16 cellular contexts compared by ENCODE assay signal in the genomic region with DNA sequence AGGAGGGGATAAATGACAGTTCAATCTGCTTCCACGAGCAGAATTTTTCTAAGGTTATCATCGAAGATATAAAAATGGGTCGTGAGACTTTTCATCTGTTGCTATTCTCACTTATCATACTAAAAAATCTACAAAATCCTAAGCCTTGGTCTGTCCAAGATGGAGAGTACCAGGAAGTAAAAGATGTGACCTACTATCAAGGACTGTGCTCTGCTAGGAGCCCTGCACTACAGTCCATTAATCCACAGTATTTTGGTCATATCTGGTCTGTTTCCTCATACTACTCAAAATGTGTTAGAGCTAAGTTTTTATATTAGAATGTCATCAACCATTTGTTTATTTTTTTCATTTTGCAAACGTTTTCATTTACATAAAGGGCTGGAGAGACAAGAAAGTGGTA.
"Had no signal": no experiment of that assay in that cellular context is flagged by ENCODE, and none has a peak within 500 bp of the region (broad histone marks: within the 10 kb centered on the region; RNA-seq: fewer than 3 reads in every experiment).

No MANE protein-coding gene starts in this region.

- H3K27me3 ChIP-seq: colonic mucosa, left lung, right atrium auricular region, stomach, testis, upper lobe of right lung had no signal

- H3K4me3 ChIP-seq: colonic mucosa, left lung, prostate gland, right atrium auricular region, skin epidermis, stomach, testis, upper lobe of right lung had no signal

- ATAC-seq: left lung, upper lobe of right lung had no signal

- H3K36me3 ChIP-seq: colonic mucosa, prostate gland had no signal

- DNase-seq: activated CD4-positive, alpha-beta T cell treated with anti-CD3 and anti-CD28 coated beads, Interleukin-2, amount 50 U/mL, for 4 hours; activated naive CD8-positive, alpha-beta T cell treated with anti-CD3 and anti-CD28 coated beads, Interleukin-2, amount 10 ng/mL, durations not matched to agents 7 days and 5 days; central memory CD4-positive, alpha-beta T cell; colonic mucosa; hypothalamus; kidney; left lung; occipital lobe; stimulated activated CD4-positive, alpha-beta T cell treated with anti-CD3 and anti-CD28 coated beads, Interleukin-4, amount 100 ng/mL, for 1 hour; stomach; testis; upper lobe of right lung; WERI-Rb-1 had no signal

- H3K9me3 ChIP-seq: colonic mucosa, left lung, prostate gland, right atrium auricular region, stomach, testis, upper lobe of right lung had no signal

- H3K27ac ChIP-seq: colonic mucosa, left lung, prostate gland, right atrium auricular region, skin epidermis, stomach, testis, upper lobe of right lung, WERI-Rb-1 had no signal

- H3K4me1 ChIP-seq: colonic mucosa, left lung, prostate gland, right atrium auricular region, testis, upper lobe of right lung had no signal
